8 cellular contexts compared by ENCODE assay signal in the genomic region with DNA sequence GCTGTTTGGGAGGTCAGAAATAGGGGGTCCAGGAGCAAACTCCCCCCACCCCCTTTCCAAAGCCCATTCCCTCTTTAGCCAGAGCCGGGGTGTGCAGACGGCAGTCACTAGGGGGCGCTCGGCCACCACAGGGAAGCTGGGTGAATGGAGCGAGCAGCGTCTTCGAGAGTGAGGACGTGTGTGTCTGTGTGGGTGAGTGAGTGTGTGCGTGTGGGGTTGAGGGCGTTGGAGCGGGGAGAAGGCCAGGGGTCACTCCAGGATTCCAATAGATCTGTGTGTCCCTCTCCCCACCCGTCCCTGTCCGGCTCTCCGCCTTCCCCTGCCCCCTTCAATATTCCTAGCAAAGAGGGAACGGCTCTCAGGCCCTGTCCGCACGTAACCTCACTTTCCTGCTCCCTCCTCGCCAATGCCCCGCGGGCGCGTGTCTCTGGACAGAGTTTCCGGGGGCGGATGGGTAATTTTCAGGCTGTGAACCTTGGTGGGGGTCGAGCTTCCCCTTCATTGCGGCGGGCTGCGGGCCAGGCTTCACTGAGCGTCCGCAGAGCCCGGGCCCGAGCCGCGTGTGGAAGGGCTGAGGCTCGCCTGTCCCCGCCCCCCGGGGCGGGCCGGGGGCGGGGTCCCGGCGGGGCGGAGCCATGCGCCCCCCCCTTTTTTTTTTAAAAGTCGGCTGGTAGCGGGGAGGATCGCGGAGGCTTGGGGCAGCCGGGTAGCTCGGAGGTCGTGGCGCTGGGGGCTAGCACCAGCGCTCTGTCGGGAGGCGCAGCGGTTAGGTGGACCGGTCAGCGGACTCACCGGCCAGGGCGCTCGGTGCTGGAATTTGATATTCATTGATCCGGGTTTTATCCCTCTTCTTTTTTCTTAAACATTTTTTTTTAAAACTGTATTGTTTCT. TPM values are rescaled to one million over a fixed set of nuclear protein-coding genes. Genes with fewer than 3 reads are reported as not detected.
A peak's percentile ranks its signal among the peaks of the same experiment; 100 is the strongest.
DNase-seq lines count a peak whose midpoint lies in the region; ATAC-seq lines count a peak whose summit lies in the region.

Gene VEGFA (plus strand): TSS at position 686 of the 891 bp plus-strand sequence.

- H3K27me3 Mint-ChIP-seq in CD8-positive, alpha-beta memory T cell, result peaks cover 20 to 30% of the 10 kb centered on the region in 2 donors

- H2BK5ac ChIP-seq in mesenchymal stem cell (ENCODE audit: low read depth, low read length, poor library complexity, severe bottlenecking), result peak within 1 kb of the TSS; percentile 63

- H3K4me1 Mint-ChIP-seq in CD8-positive, alpha-beta memory T cell, result peaks cover 13 to 24% (median 15%) of the 10 kb centered on the region in 3 donors

- H2BK120ac ChIP-seq in mesenchymal stem cell (ENCODE audit: low read depth, low read length), result peak within 1 kb of the TSS; percentile 39

- DNase-seq in CD8-positive, alpha-beta memory T cell, result peak; percentile 80 to 89 (median 84)
- peak; percentile 76 for DNase-seq in HS-27A (ENCODE audit: low read depth)
- DNase-seq in NK-92 (lab: John Stamatoyannopoulos, UW; ENCODE audit: unreplicated experiment), result peak; percentile 37
- DNase-seq in effector memory CD4-positive, alpha-beta T cell, result peak; percentile 70 to 77 (median 73)
- peak; percentile 94 for DNase-seq in mesenchymal stem cell
- DNase-seq in stimulated activated CD8-positive, alpha-beta memory T cell treated with anti-CD3 and anti-CD28 coated beads, Interleukin-15, amount 100 ng/mL, for 1 hour (ENCODE audit: low read depth), result peak; percentile 80

- H3K4ac ChIP-seq in mesenchymal stem cell (ENCODE audit: low read depth in 1 of 2, low read length in 2 of 2), result peak within 1 kb of the TSS; percentile 68 to 81

- peak within 1 kb of the TSS; percentile 83 to 95 (median 91) for H3K4me3 Mint-ChIP-seq in CD8-positive, alpha-beta memory T cell

- no peaks in the 10 kb centered on the region for H3K9me3 Mint-ChIP-seq in CD8-positive, alpha-beta memory T cell

- H2AK5ac ChIP-seq in mesenchymal stem cell (ENCODE audit: low read length, severe bottlenecking), result no peak within 1 kb of the TSS

- peak within 1 kb of the TSS; percentile 78 for H2AFZ ChIP-seq in mesenchymal stem cell (ENCODE audit: low read depth, low read length)

- no peaks in the 10 kb centered on the region for H3K36me3 ChIP-seq in CD8-positive, alpha-beta memory T cell (ENCODE audit: insufficient read depth, low read length)
- H3K36me3 ChIP-seq in effector memory CD4-positive, alpha-beta T cell (ENCODE audit: control insufficient read depth, insufficient read depth, low read length), result no peaks in the 10 kb centered on the region
- H3K36me3 ChIP-seq in mesenchymal stem cell (ENCODE audit: control insufficient read depth in 1 of 2, insufficient read depth in 2 of 2, low read depth in 1 of 2, low read length in 2 of 2), result peaks cover 0 to 11% of the 10 kb centered on the region in 2 experiments

- peak within 1 kb of the TSS; percentile 68 for H3K4me2 ChIP-seq in mesenchymal stem cell (ENCODE audit: low read length, poor library complexity, severe bottlenecking)

- H3K9ac ChIP-seq in mesenchymal stem cell (ENCODE audit: low read length), result peak within 1 kb of the TSS; percentile 98

- no peak within 1 kb of the TSS for H4K8ac ChIP-seq in mesenchymal stem cell (ENCODE audit: low read length)

- ATAC-seq in GM19455 (IDR thresholded peaks at IDR 0.05; ENCODE audit: unreplicated experiment), result peak; percentile 51

- peak within 1 kb of the TSS; percentile 47 to 76 for H3K14ac ChIP-seq in mesenchymal stem cell (ENCODE audit: low read length in 2 of 2)

- peaks cover 0 to 2% (median 0%) of the 10 kb centered on the region in 3 donors for H3K36me3 Mint-ChIP-seq in CD8-positive, alpha-beta memory T cell

- no peaks in the 10 kb centered on the region for H3K79me1 ChIP-seq in mesenchymal stem cell (replicated peaks; ENCODE audit: low read length, poor library complexity, severe bottlenecking)

- H3K27ac ChIP-seq in CD8-positive, alpha-beta memory T cell (ENCODE audit: low read depth, low read length), result peak within 1 kb of the TSS; percentile 92
- H3K27ac ChIP-seq in effector memory CD4-positive, alpha-beta T cell (ENCODE audit: insufficient read depth, low read length, poor library complexity, severe bottlenecking), result peak within 1 kb of the TSS; percentile 23
- peak within 1 kb of the TSS; percentile 84 for H3K27ac ChIP-seq in mesenchymal stem cell (ENCODE audit: low read length, poor library complexity, severe bottlenecking)

- CTCF ChIA-PET in CD8-positive, alpha-beta memory T cell (lab: Charles Lee), result interaction anchor here (0.7 to 4.5 kb wide), 34 partner anchors 8 to 333 kb away, joined by 3 to 72 read pairs (median 5); no protein-coding TSS in a partner anchor
- CTCF ChIA-PET in activated CD8-positive, alpha-beta memory T cell treated with anti-CD3 and anti-CD28 coated beads for 36 hours (lab: Charles Lee), result interaction anchor here (0.8 to 3.9 kb wide), 39 partner anchors 8 to 618 kb away, joined by 3 to 44 read pairs (median 4); partner anchors contain the start of genes CDC5L and MRPS18A

- peak within 1 kb of the TSS; percentile 26 to 93 (median 84) for H3K27ac Mint-ChIP-seq in CD8-positive, alpha-beta memory T cell

- peak within 1 kb of the TSS in 1 of 2 experiments; percentile 81 for H3K23ac ChIP-seq in mesenchymal stem cell (ENCODE audit: low read length in 2 of 2)

- peaks cover 5% of the 10 kb centered on the region for H3K4me1 ChIP-seq in CD8-positive, alpha-beta memory T cell (ENCODE audit: insufficient read depth, low read length)
- peaks cover 12% of the 10 kb centered on the region for H3K4me1 ChIP-seq in effector memory CD4-positive, alpha-beta T cell (ENCODE audit: control insufficient read depth, insufficient read depth, low read length, poor library complexity, severe bottlenecking)
- peaks cover 25% of the 10 kb centered on the region for H3K4me1 ChIP-seq in mesenchymal stem cell (ENCODE audit: control insufficient read depth, insufficient read depth, low read depth, low read length)

- peaks cover 25% of the 10 kb centered on the region for H3K27me3 ChIP-seq in CD8-positive, alpha-beta memory T cell (ENCODE audit: insufficient read depth, low read length, poor library complexity, severe bottlenecking)
- peaks cover 22% of the 10 kb centered on the region for H3K27me3 ChIP-seq in effector memory CD4-positive, alpha-beta T cell (replicated peaks; ENCODE audit: control insufficient read depth, insufficient read depth, low read length, poor library complexity, severe bottlenecking)
- no peaks in the 10 kb centered on the region for H3K27me3 ChIP-seq in mesenchymal stem cell (ENCODE audit: control insufficient read depth in 1 of 2, insufficient read depth in 1 of 2, low read length in 2 of 2)

- 1% methylated on average over 49 of the region's 62 CpGs for WGBS in mesenchymal stem cell

- H4K91ac ChIP-seq in mesenchymal stem cell (ENCODE audit: low read length), result peak within 1 kb of the TSS; percentile 76

- POLR2A ChIA-PET in CD8-positive, alpha-beta memory T cell (lab: Charles Lee), result interaction anchor here (1.3 to 2.5 kb wide), 3 partner anchors 45 to 305 kb away, joined by 4 to 11 read pairs (median 4); no protein-coding TSS in a partner anchor
- POLR2A ChIA-PET in activated CD8-positive, alpha-beta memory T cell treated with anti-CD3 and anti-CD28 coated beads for 36 hours (lab: Charles Lee), result interaction anchor here (0.6 to 2.3 kb wide), 16 partner anchors 29 to 1378 kb away, joined by 3 to 29 read pairs (median 4); partner anchors contain the start of genes GTPBP2, HSP90AB1 and MRPS18A

- H3K18ac ChIP-seq in mesenchymal stem cell (ENCODE audit: low read depth in 1 of 2, low read length in 2 of 2), result peak within 1 kb of the TSS; percentile 91 to 99

- H2BK12ac ChIP-seq in mesenchymal stem cell (ENCODE audit: low read length in 2 of 2), result peak within 1 kb of the TSS; percentile 11 to 48

- no peaks in the 10 kb centered on the region for H3K9me3 ChIP-seq in CD8-positive, alpha-beta memory T cell (ENCODE audit: low read length)
- no peaks in the 10 kb centered on the region for H3K9me3 ChIP-seq in effector memory CD4-positive, alpha-beta T cell (ENCODE audit: control insufficient read depth, low read length)
- H3K9me3 ChIP-seq in mesenchymal stem cell (ENCODE audit: control insufficient read depth, low read length), result no peaks in the 10 kb centered on the region

- peak within 1 kb of the TSS; percentile 63 for H2BK15ac ChIP-seq in mesenchymal stem cell (ENCODE audit: low read depth, poor library complexity, severe bottlenecking)

- peak within 1 kb of the TSS; percentile 71 for H3K4me3 ChIP-seq in CD8-positive, alpha-beta memory T cell (ENCODE audit: low read length)
- peak within 1 kb of the TSS; percentile 65 for H3K4me3 ChIP-seq in effector memory CD4-positive, alpha-beta T cell (ENCODE audit: insufficient read depth, low read depth, low read length, poor library complexity, severe bottlenecking)
- peak within 1 kb of the TSS; percentile 94 to 96 for H3K4me3 ChIP-seq in mesenchymal stem cell (ENCODE audit: insufficient read depth in 1 of 2, low read depth in 1 of 2, low read length in 2 of 2)

RNA-seq across cellular contexts. Expression of gene VEGFA, which starts in this region (rescaled TPM):
- 10 to 100 TPM; 16.4 to 17.5 TPM for total RNA-seq in CD8-positive, alpha-beta memory T cell
- not detected for polyA plus RNA-seq in CD8-positive, alpha-beta memory T cell
- total RNA-seq in activated CD8-positive, alpha-beta memory T cell treated with anti-CD3 and anti-CD28 coated beads for 36 hours, result 10 to 100 TPM; 45.9 to 47.2 TPM
- polyA plus RNA-seq in mesenchymal stem cell (2013, experiment 1 of 2), result 94.9 TPM
- polyA plus RNA-seq in mesenchymal stem cell (2013, experiment 2 of 2), result 89.3 TPM

Comparison
In these comparisons a context has a peak if more than half of its experiments do, and no peak if none do; other contexts are left out.
1. Peak in every context shown above with its lines: DNase-seq, ATAC-seq, H3K4me3 ChIP-seq and H3K27ac ChIP-seq.
2. DNase-seq: peak in every context shown above with its lines; median percentile 94 in mesenchymal stem cell; 84 in CD8-positive, alpha-beta memory T cell; 80 in stimulated activated CD8-positive, alpha-beta memory T cell treated with anti-CD3 and anti-CD28 coated beads, Interleukin-15, amount 100 ng/mL, for 1 hour; 76 in HS-27A; 73 in effector memory CD4-positive, alpha-beta T cell; 37 in NK-92.
3. H3K27ac ChIP-seq: peak in every context shown above with its lines; median percentile 92 in CD8-positive, alpha-beta memory T cell; 84 in mesenchymal stem cell; 23 in effector memory CD4-positive, alpha-beta T cell.